27 cellular contexts compared by ENCODE assay signal in genomic region chr10:69060127-69060798, GRCh38. TPM values are rescaled to one million over a fixed set of nuclear protein-coding genes. Genes with fewer than 3 reads are reported as not detected.
DNase-seq lines count a peak whose midpoint lies in the region; ATAC-seq, FAIRE-seq and TF ChIP-seq lines count a peak whose summit lies in the region.
"Had no signal": no experiment of that assay in that cellular context is flagged by ENCODE, and none has a peak within 500 bp of the region (broad histone marks: within the 10 kb centered on the region; RNA-seq: fewer than 3 reads in every experiment).

No MANE protein-coding gene starts in this region.

- POLR2A ChIA-PET in A549 (lab: Yijun Ruan, JAX): interaction anchor here (0.6 kb wide), 1 partner anchor 24 kb away, joined by 3 read pairs; no protein-coding TSS in a partner anchor

- CTCF ChIA-PET in A549 (lab: Yijun Ruan, JAX): interaction anchor here (1.1 to 1.5 kb wide), 3 partner anchors 13 to 34 kb away, joined by 3 to 5 read pairs (median 4); no protein-coding TSS in a partner anchor

- no peak overlapping the region for H3K4me3 ChIP-seq in A549
- no peak overlapping the region for H3K4me3 ChIP-seq in HL-60 (replicated peaks; ENCODE audit: insufficient read depth, low read length)
- no peak overlapping the region for H3K4me3 ChIP-seq in esophagus muscularis mucosa
- H3K4me3 ChIP-seq in sigmoid colon: no peak overlapping the region
- H3K4me3 ChIP-seq: SK-N-MC, skin epidermis had no signal

- intact Hi-C loops in esophagus muscularis mucosa (cut with DNase I): no loop called here
- intact Hi-C loops in sigmoid colon (cut with DNase I): no loop called here

- H3K9me3 Mint-ChIP-seq in osteocyte (ENCODE audit: unreplicated experiment): no peaks in the 10 kb centered on the region
- H3K9me3 Mint-ChIP-seq: H9, neural crest cell had no signal

- no peaks in the 10 kb centered on the region for H3K27me3 Mint-ChIP-seq in osteocyte (ENCODE audit: unreplicated experiment)
- H3K27me3 Mint-ChIP-seq: activated naive CD8-positive, alpha-beta T cell had no signal

- TF ChIP-seq EP300 in A549 (IDR thresholded peaks at IDR 0.05) (no peak), esophagus muscularis mucosa (IDR thresholded peaks at IDR 0.05) (no peak), sigmoid colon (IDR thresholded peaks at IDR 0.05) (no peak)

- H3K36me3 ChIP-seq in esophagus muscularis mucosa: no peaks in the 10 kb centered on the region
- no peaks in the 10 kb centered on the region for H3K36me3 ChIP-seq in sigmoid colon

- no peak for TF ChIP-seq CTCF in A549 (IDR thresholded peaks at IDR 0.05)
- TF ChIP-seq CTCF in HL-60 (IDR thresholded peaks at IDR 0.05; ENCODE audit: insufficient read depth, low read length): no peak
- TF ChIP-seq CTCF in esophagus muscularis mucosa (IDR thresholded peaks at IDR 0.05): no peak
- no peak for TF ChIP-seq CTCF in sigmoid colon (IDR thresholded peaks at IDR 0.05)
- no peak for TF ChIP-seq CTCF in osteocyte (IDR thresholded peaks at IDR 0.05)

- H3K27ac Mint-ChIP-seq in osteocyte (ENCODE audit: unreplicated experiment): no peak overlapping the region
- H3K27ac Mint-ChIP-seq: activated CD8-positive, alpha-beta T cell treated with anti-CD3 and anti-CD28 coated beads, Interleukin-2, amount 10 ng/mL, durations not matched to agents 7 days and 5 days; activated naive CD8-positive, alpha-beta T cell; H9; progenitor cell of endocrine pancreas had no signal

- no peaks in the 10 kb centered on the region for H3K27me3 ChIP-seq in HL-60 (ENCODE audit: insufficient read depth, poor library complexity, severe bottlenecking)
- peaks cover 0 to 17% (median 0%) of the 10 kb centered on the region in 4 donors for H3K27me3 ChIP-seq in esophagus muscularis mucosa
- no peaks in the 10 kb centered on the region for H3K27me3 ChIP-seq in sigmoid colon

- 93% methylated on average over 8 of the region's 8 CpGs for WGBS in A549 (ENCODE audit: missing lambda C conversion rate)
- WGBS in esophagus muscularis mucosa: 94% methylated on average over 8 of the region's 8 CpGs
- 96% methylated on average over 8 of the region's 8 CpGs for WGBS in sigmoid colon, 2 donors

- DNase-seq in A549 (ENCODE audit: low read depth in 1 of 2, low spot score in 1 of 2) (no peak), HL-60 (ENCODE audit: low read depth in 1 of 2, low spot score in 1 of 2) (no peak), esophagus muscularis mucosa (ENCODE audit: extremely low spot score) (no peak), sigmoid colon (no peak), osteocyte (ENCODE audit: extremely low spot score, unreplicated experiment) (no peak), iPS-NIHi11 (ENCODE audit: low spot score) (no peak), RKO (ENCODE audit: low spot score) (no peak), dedifferentiated amniotic fluid mesenchymal stem cell (ENCODE audit: extremely low spot score) (no peak)
- DNase-seq: activated CD4-positive, alpha-beta T cell treated with anti-CD3 and anti-CD28 coated beads for 1 hour; activated CD8-positive, alpha-beta T cell treated with anti-CD3 and anti-CD28 coated beads, Interleukin-2, amount 10 ng/mL, durations not matched to agents 7 days and 5 days; activated effector memory CD4-positive, alpha-beta T cell treated with Interleukin-2 at 50 U/mL for 16 hours; Caco-2; caudate nucleus; cortex of kidney; H9; mammary epithelial cell; NCI-H1105; NCI-H2029 treated with DMSO at 0.1 percent for 48 hours; NCI-H2227 treated with DMSO at 0.1 percent for 48 hours; T-helper 2 cell; trophoblast cell had no signal

- H3K27ac ChIP-seq in A549 (peak overlapping the region; percentile 85 to 88; a peak in 5 of 6 replicates), HL-60 (replicated peaks) (peak overlapping the region; percentile 97), esophagus muscularis mucosa (replicated peaks in 1 of 4) (peak overlapping the region in 3 of 4 donors; percentile 66 to 84 (median 78)), sigmoid colon (peak overlapping the region in 3 of 4 donors; percentile 79 to 80 (median 80))
- H3K27ac ChIP-seq: SK-N-MC had no signal

- TF ChIP-seq POLR2A in A549 (IDR thresholded peaks at IDR 0.05; ENCODE audit: low read length) (no peak), esophagus muscularis mucosa (IDR thresholded peaks at IDR 0.05; ENCODE audit: low read depth) (no peak), sigmoid colon (IDR thresholded peaks at IDR 0.05) (no peak)

- peaks cover 26% of the 10 kb centered on the region for H3K4me1 Mint-ChIP-seq in osteocyte (ENCODE audit: unreplicated experiment)

- H3K4me1 ChIP-seq in A549 (peaks cover 22% of the 10 kb centered on the region), esophagus muscularis mucosa (peaks cover 14 to 49% (median 28%) of the 10 kb centered on the region in 4 donors), sigmoid colon (peaks cover 0 to 10% (median 5%) of the 10 kb centered on the region in 4 donors)

- no peaks in the 10 kb centered on the region for H3K36me3 Mint-ChIP-seq in osteocyte (ENCODE audit: unreplicated experiment)

- no peak for FAIRE-seq in A549 (lab: Jason Lieb, UNC)
- FAIRE-seq: astrocyte had no signal

- H3K9me3 ChIP-seq in A549: no peaks in the 10 kb centered on the region
- no peaks in the 10 kb centered on the region for H3K9me3 ChIP-seq in esophagus muscularis mucosa
- H3K9me3 ChIP-seq in sigmoid colon: no peaks in the 10 kb centered on the region
- H3K9me3 ChIP-seq: Caco-2 had no signal

- no peak overlapping the region for H3K4me3 Mint-ChIP-seq in osteocyte (ENCODE audit: unreplicated experiment)
- H3K4me3 Mint-ChIP-seq: activated CD8-positive, alpha-beta T cell treated with anti-CD3 and anti-CD28 coated beads, Interleukin-2, amount 10 ng/mL, durations not matched to agents 7 days and 5 days; H9; neural crest cell had no signal

- TF ChIP-seq RAD21 in A549 (conservative IDR thresholded peaks at IDR 0.05 in 1 of 2, IDR thresholded peaks at IDR 0.05 in 1 of 2): no peak

- ATAC-seq in A549: no peak
- ATAC-seq: activated CD8-positive, alpha-beta T cell treated with anti-CD3 and anti-CD28 coated beads, Interleukin-2, amount 10 ng/mL, durations not matched to agents 7 days and 5 days had no signal

- peak overlapping the region; percentile 76; the same call in 1 of the 3 replicates for H3K4me2 ChIP-seq in A549

TF ChIP-seq in A549, 52 proteins besides CTCF, POLR2A, EP300 and RAD21:
- TF ChIP-seq ZC3H11A (IDR thresholded peaks at IDR 0.05) (peak; percentile 57), ZFP36 (IDR thresholded peaks at IDR 0.05; ENCODE audit: borderline replicate concordance, partially characterized antibody) (no peak)

RNA-seq across cellular contexts. Expression of gene SRGN, which starts 27.6 kb away (rescaled TPM):
- polyA plus RNA-seq in A549 (2011; rRNA removed) (88.7 TPM in 2 replicates), A549 (2017; fragmentation: RNase III; extraction: RNeasy Plus Mini Kit Qiagen cat#74134 plus additional on column Dnase treatment) (50.5 to 59.3 TPM (median 51.9 TPM) in 3 replicates), sigmoid colon (100 to 1,000 TPM in 2 of 3 donors, 10 to 100 TPM in 1; 28.2 to 140 (median 124) TPM)
- polyA plus RNA-seq in A549 (2012; cell fraction: cytosol; rRNA removed): 27.8 and 28.8 TPM in 2 replicates
- 10.4 and 19.6 TPM in 2 replicates for polyA plus RNA-seq in A549 (2012; cell fraction: nucleus; rRNA removed)
- polyA minus RNA-seq in A549 (2011; rRNA and poly(A)+ RNA removed): 38.1 and 40.6 TPM in 2 replicates
- total RNA-seq in esophagus muscularis mucosa (100 to 1,000 TPM in 1 of 4 donors, 10 to 100 TPM in 3; 44.9 to 201 (median 82.3) TPM), sigmoid colon (10 to 100 TPM; 45.7 to 93.1 (median 81.6) TPM), osteocyte (30.0 and 35.9 TPM in 2 replicates)
- total RNA-seq: Caco-2, H9, neural crest cell, progenitor cell of endocrine pancreas had no signal
